ENCODE assay signal across 8 cellular contexts in genomic region chr17:2393954-2394749, GRCh38. TPM values are rescaled to one million over a fixed set of nuclear protein-coding genes. Genes with fewer than 3 reads are reported as not detected.
DNase-seq lines count a peak whose midpoint lies in the region; ATAC-seq, FAIRE-seq and TF ChIP-seq lines count a peak whose summit lies in the region.

No MANE protein-coding gene starts in this region.

- peak overlapping the region; percentile 87 for H3K4me3 Mint-ChIP-seq in activated CD4-positive, alpha-beta T cell treated with anti-CD3 and anti-CD28 coated beads, Interleukin-2, amount 10 ng/mL, durations not matched to agents 24 days and 14 days

- in situ Hi-C loops in HepG2 (cut with HindIII; ENCODE audit: extremely low pct_ligation_motif_present, low pct_unique_long_range_greater_than_20kb) = no loop called here

- CTCF ChIA-PET in HepG2 (lab: Yijun Ruan, JAX; ENCODE audit: low intra/inter-chr PET ratio, low total read pairs) = no interaction called here

- peaks cover 47% of the 10 kb centered on the region for H3K4me1 Mint-ChIP-seq in activated CD4-positive, alpha-beta T cell treated with anti-CD3 and anti-CD28 coated beads, Interleukin-2, amount 10 ng/mL, durations not matched to agents 24 days and 14 days

- no peak for TF ChIP-seq POLR2A in HepG2 (IDR thresholded peaks at IDR 0.05; ENCODE audit: insufficient read depth in 1 of 2, low read depth in 2 of 2, low read length in 2 of 2)
- no peak for TF ChIP-seq POLR2A in thyroid gland (IDR thresholded peaks at IDR 0.05)

- TF ChIP-seq RAD21 in HepG2 (CRISPR knock-in tag; IDR thresholded peaks at IDR 0.05) = no peak

- H3K27me3 ChIP-seq in ascending aorta (no peaks in the 10 kb centered on the region), HepG2 (ENCODE audit: control insufficient read depth in 1 of 2, insufficient read depth in 2 of 2, low read length in 2 of 2) (no peaks in the 10 kb centered on the region; a peak in 1 of 5 replicates), thyroid gland (no peaks in the 10 kb centered on the region)

- H3K36me3 Mint-ChIP-seq in activated CD4-positive, alpha-beta T cell treated with anti-CD3 and anti-CD28 coated beads, Interleukin-2, amount 10 ng/mL, durations not matched to agents 24 days and 14 days (ENCODE audit: low read depth) = peaks cover 18% of the 10 kb centered on the region

- no peaks in the 10 kb centered on the region for H3K27me3 Mint-ChIP-seq in activated CD4-positive, alpha-beta T cell treated with anti-CD3 and anti-CD28 coated beads, Interleukin-2, amount 10 ng/mL, durations not matched to agents 24 days and 14 days

- H3K27ac ChIP-seq in ascending aorta (peak overlapping the region; percentile 97 to 98), HepG2 (ENCODE audit: extremely low read length, insufficient read depth, low read length) (no peak overlapping the region), thyroid gland (peak overlapping the region; percentile 59 to 95 (median 92))

- H4K20me1 ChIP-seq in HepG2 (ENCODE audit: insufficient read depth, low read length) = peaks cover 43% of the 10 kb centered on the region

- TF ChIP-seq CTCF in ascending aorta (IDR thresholded peaks at IDR 0.05) (no peak), HepG2 (CRISPR knock-in tag; IDR thresholded peaks at IDR 0.05) (no peak), thyroid gland (IDR thresholded peaks at IDR 0.05) (no peak)

- BruUV-seq in HepG2 (replicated peaks; lab: Mats Ljungman, UMichigan) = no TSS peak

- TF ChIP-seq EP300 in HepG2 (IDR thresholded peaks at IDR 0.05; ENCODE audit: low read depth in 2 of 2, low read length in 2 of 2) = no peak
- TF ChIP-seq EP300 in HepG2 (CRISPR knock-in tag; IDR thresholded peaks at IDR 0.05; ENCODE audit: borderline replicate concordance) = no peak

- H3K36me3 ChIP-seq in ascending aorta (peaks cover 0 to 4% of the 10 kb centered on the region in 2 donors), HepG2 (replicated peaks in 1 of 2; ENCODE audit: control insufficient read depth in 1 of 2, insufficient read depth in 2 of 2, low read length in 2 of 2) (peaks cover 0 to 3% of the 10 kb centered on the region in 2 experiments; a peak in 2 of 5 replicates), thyroid gland (no peaks in the 10 kb centered on the region)

- no peak overlapping the region for H3K9ac ChIP-seq in HepG2 (ENCODE audit: insufficient read depth, low read depth, low read length)

- H3K9me3 ChIP-seq in ascending aorta (no peaks in the 10 kb centered on the region), HepG2 (ENCODE audit: low read length) (no peaks in the 10 kb centered on the region), thyroid gland (no peaks in the 10 kb centered on the region)

- H3K4me3 ChIP-seq in ascending aorta (peak overlapping the region; percentile 68 to 77), HepG2 (replicated peaks in 1 of 3; ENCODE audit: insufficient read depth in 1 of 3, low read depth in 2 of 3, low read length in 3 of 3) (no peak overlapping the region), thyroid gland (replicated peaks in 1 of 3) (peak overlapping the region in 1 of 3 donors; percentile 56)

- no peak overlapping the region for H2AFZ ChIP-seq in HepG2 (ENCODE audit: low read length)

- WGBS in HepG2 (ENCODE audit: low lambda C conversion rate) = 90% methylated on average over 30 of the region's 53 CpGs
- 34 to 75% methylated on average over 10 to 24 of the region's 53 CpGs for WGBS in thyroid gland, 2 donors

- H3K9me3 Mint-ChIP-seq in activated CD4-positive, alpha-beta T cell treated with anti-CD3 and anti-CD28 coated beads, Interleukin-2, amount 10 ng/mL, durations not matched to agents 24 days and 14 days = no peaks in the 10 kb centered on the region

- H3K27ac Mint-ChIP-seq in activated CD4-positive, alpha-beta T cell treated with anti-CD3 and anti-CD28 coated beads, Interleukin-2, amount 10 ng/mL, durations not matched to agents 24 days and 14 days = peak overlapping the region; percentile 92

- no peak for FAIRE-seq in HepG2 (lab: Jason Lieb, UNC)

- ATAC-seq in HepG2 = no peak
- no peak for ATAC-seq in GM19351 (IDR thresholded peaks at IDR 0.05; ENCODE audit: unreplicated experiment)
- ATAC-seq in GM21447 (IDR thresholded peaks at IDR 0.05; ENCODE audit: unreplicated experiment) = no peak

- intact Hi-C loops in activated CD4-positive, alpha-beta T cell treated with anti-CD3 and anti-CD28 coated beads, Interleukin-2, amount 10 ng/mL, durations not matched to agents 24 days and 14 days (cut with micrococcal nuclease) = loop anchor here (2.0 to 10.0 kb wide), 3 partner anchors 57 to 679 kb away; partner anchors contain the start of genes HIC1, SGSM2, TLCD2 and TSR1
- intact Hi-C loops in ascending aorta (cut with DNase I) = loop anchor here (1.0 to 10.0 kb wide), 6 partner anchors 7 to 1271 kb away; partner anchors contain the start of genes CLUH, EMC6, HIC1 and MNT
- intact Hi-C loops in HepG2 (cut with micrococcal nuclease; ENCODE audit: unreplicated experiment) = no loop called here
- intact Hi-C loops in thyroid gland (cut with DNase I) = no loop called here

- no peak for DNase-seq in activated CD4-positive, alpha-beta T cell treated with anti-CD3 and anti-CD28 coated beads, Interleukin-2, amount 10 ng/mL, durations not matched to agents 24 days and 14 days
- DNase-seq in activated CD4-positive, alpha-beta T cell treated with anti-CD3 and anti-CD28 coated beads for 1 hour = no peak
- DNase-seq in ascending aorta (ENCODE audit: low spot score in 2 of 2) (no peak), HepG2 (ENCODE audit: low spot score) (no peak), thyroid gland (peak in 1 of 2 donors; percentile 14)
- DNase-seq in stimulated activated CD4-positive, alpha-beta T cell treated with anti-CD3 and anti-CD28 coated beads, Interleukin-4, amount 100 ng/mL, for 24 hours = no peak

- H3K4me2 ChIP-seq in HepG2 (ENCODE audit: low read depth, low read length) = no peak overlapping the region

- peaks cover 33% of the 10 kb centered on the region for H3K79me2 ChIP-seq in HepG2 (ENCODE audit: insufficient read depth, low read length)

- POLR2A ChIA-PET in HepG2 (lab: Yijun Ruan, JAX) = interaction anchor here (1.0 to 2.9 kb wide), 3 partner anchors 8 to 58 kb away, joined by 3 to 13 read pairs (median 10); partner anchors contain the start of genes SGSM2 and TSR1

- H3K4me1 ChIP-seq in ascending aorta = peaks cover 40 to 66% of the 10 kb centered on the region in 2 donors
- H3K4me1 ChIP-seq in HepG2 (ENCODE audit: insufficient read depth, low read length) = peaks cover 52% of the 10 kb centered on the region
- peaks cover 64 to 75% of the 10 kb centered on the region in 2 donors for H3K4me1 ChIP-seq in thyroid gland

RNA-seq across cellular contexts. Expression of gene MNT, which starts 6.7 kb away (rescaled TPM):
- 29.1 and 32.8 TPM in 2 replicates for total RNA-seq in activated CD4-positive, alpha-beta T cell treated with anti-CD3 and anti-CD28 coated beads, Interleukin-2, amount 10 ng/mL, durations not matched to agents 24 days and 14 days
- total RNA-seq in ascending aorta = 4.9 TPM
- total RNA-seq in HepG2 (2016; rRNA removed; fragmentation: Illumina TruSeq; extraction: Trizol) = 2.3 and 3.5 TPM in 2 replicates
- 0.79 and 1.5 TPM in 2 replicates for total RNA-seq in HepG2 (2016; cell fraction: cytosol; rRNA removed; fragmentation: Illumina TruSeq; extraction: Trizol; ENCODE audit: low read depth)
- total RNA-seq in HepG2 (2016; cell fraction: insoluble cytoplasmic fraction; rRNA removed; fragmentation: Illumina TruSeq; extraction: Trizol) = 2.0 and 2.9 TPM in 2 replicates
- 2.3 and 2.4 TPM in 2 replicates for total RNA-seq in HepG2 (2016; cell fraction: membrane; rRNA removed; fragmentation: Illumina TruSeq; extraction: Trizol)
- total RNA-seq in HepG2 (2016; cell fraction: nucleus; rRNA removed; fragmentation: Illumina TruSeq; extraction: Trizol) = 3.0 and 3.9 TPM in 2 replicates
- 1.8 and 2.1 TPM in 2 replicates for polyA plus RNA-seq in HepG2 (2011; rRNA removed)
- 0.86 and 0.92 TPM in 2 replicates for polyA plus RNA-seq in HepG2 (2011; cell fraction: cytosol; rRNA removed)
- polyA plus RNA-seq in HepG2 (2011; cell fraction: nucleus; rRNA removed) = 13.6 and 19.3 TPM in 2 replicates
- 6.6 and 7.5 TPM in 2 replicates for polyA plus RNA-seq in HepG2 (2012)
- 0.35 and 0.63 TPM in 2 replicates for polyA plus RNA-seq in HepG2 (2016; cell fraction: cytosol; fragmentation: Illumina TruSeq; extraction: Trizol; ENCODE audit: low read depth)
- 3.1 and 5.6 TPM in 2 replicates for polyA plus RNA-seq in HepG2 (2016; cell fraction: insoluble cytoplasmic fraction; fragmentation: Illumina TruSeq; extraction: Trizol; ENCODE audit: low read depth)
- 1.4 and 1.6 TPM in 2 replicates for polyA plus RNA-seq in HepG2 (2016; cell fraction: membrane; fragmentation: Illumina TruSeq; extraction: Trizol; ENCODE audit: low read depth)
- 14.3 and 17.8 TPM in 2 replicates for polyA plus RNA-seq in HepG2 (2016; cell fraction: nucleus; fragmentation: Illumina TruSeq; extraction: Trizol; ENCODE audit: insufficient read depth, low read depth)
- 4.3 and 8.2 TPM in 2 replicates for polyA minus RNA-seq in HepG2 (2011; rRNA and poly(A)+ RNA removed; ENCODE audit: low replicate concordance)
- polyA minus RNA-seq in HepG2 (2011; cell fraction: cytosol; rRNA and poly(A)+ RNA removed) = 3.1 and 3.8 TPM in 2 replicates
- 8.1 and 8.8 TPM in 2 replicates for polyA minus RNA-seq in HepG2 (2011; cell fraction: nucleus; rRNA and poly(A)+ RNA removed)
- 10 to 100 TPM in 3 of 4 donors, 1 to 10 TPM in 1; 8.2 to 28.9 (median 10.9) TPM for total RNA-seq in thyroid gland

RNA-seq across cellular contexts. Expression of gene SGSM2, which starts 56.9 kb away (rescaled TPM):
- 44.4 and 49.7 TPM in 2 replicates for total RNA-seq in activated CD4-positive, alpha-beta T cell treated with anti-CD3 and anti-CD28 coated beads, Interleukin-2, amount 10 ng/mL, durations not matched to agents 24 days and 14 days
- total RNA-seq in ascending aorta = 127 TPM
- total RNA-seq in HepG2 (2016; rRNA removed; fragmentation: Illumina TruSeq; extraction: Trizol) = 11.3 and 30.4 TPM in 2 replicates
- 7.6 and 9.3 TPM in 2 replicates for total RNA-seq in HepG2 (2016; cell fraction: cytosol; rRNA removed; fragmentation: Illumina TruSeq; extraction: Trizol; ENCODE audit: low read depth)
- total RNA-seq in HepG2 (2016; cell fraction: insoluble cytoplasmic fraction; rRNA removed; fragmentation: Illumina TruSeq; extraction: Trizol) = 9.9 and 30.6 TPM in 2 replicates
- total RNA-seq in HepG2 (2016; cell fraction: membrane; rRNA removed; fragmentation: Illumina TruSeq; extraction: Trizol) = 11.2 and 13.2 TPM in 2 replicates
- total RNA-seq in HepG2 (2016; cell fraction: nucleus; rRNA removed; fragmentation: Illumina TruSeq; extraction: Trizol) = 35.7 and 46.1 TPM in 2 replicates
- polyA plus RNA-seq in HepG2 (2011; rRNA removed) = 51.3 and 65.4 TPM in 2 replicates
- polyA plus RNA-seq in HepG2 (2011; cell fraction: cytosol; rRNA removed) = 21.2 and 36.3 TPM in 2 replicates
- 464 and 562 TPM in 2 replicates for polyA plus RNA-seq in HepG2 (2011; cell fraction: nucleus; rRNA removed)
- 23.3 and 40.7 TPM in 2 replicates for polyA plus RNA-seq in HepG2 (2012)
- 3.8 and 4.0 TPM in 2 replicates for polyA plus RNA-seq in HepG2 (2016; cell fraction: cytosol; fragmentation: Illumina TruSeq; extraction: Trizol; ENCODE audit: low read depth)
- polyA plus RNA-seq in HepG2 (2016; cell fraction: insoluble cytoplasmic fraction; fragmentation: Illumina TruSeq; extraction: Trizol; ENCODE audit: low read depth) = 14.4 and 16.9 TPM in 2 replicates
- 7.9 and 8.8 TPM in 2 replicates for polyA plus RNA-seq in HepG2 (2016; cell fraction: membrane; fragmentation: Illumina TruSeq; extraction: Trizol; ENCODE audit: low read depth)
- 128 and 136 TPM in 2 replicates for polyA plus RNA-seq in HepG2 (2016; cell fraction: nucleus; fragmentation: Illumina TruSeq; extraction: Trizol; ENCODE audit: insufficient read depth, low read depth)
- polyA minus RNA-seq in HepG2 (2011; rRNA and poly(A)+ RNA removed; ENCODE audit: low replicate concordance) = 30.6 and 64.0 TPM in 2 replicates
- polyA minus RNA-seq in HepG2 (2011; cell fraction: cytosol; rRNA and poly(A)+ RNA removed) = 15.6 and 19.8 TPM in 2 replicates
- polyA minus RNA-seq in HepG2 (2011; cell fraction: nucleus; rRNA and poly(A)+ RNA removed) = 41.3 and 46.7 TPM in 2 replicates
- 10 to 100 TPM; 47.8 to 82.7 (median 63.2) TPM for total RNA-seq in thyroid gland

RNA-seq across cellular contexts. Expression of gene TSR1, which starts 57.9 kb away (rescaled TPM):
- total RNA-seq in activated CD4-positive, alpha-beta T cell treated with anti-CD3 and anti-CD28 coated beads, Interleukin-2, amount 10 ng/mL, durations not matched to agents 24 days and 14 days = 97.9 and 99.3 TPM in 2 replicates
- 16.9 TPM for total RNA-seq in ascending aorta
- total RNA-seq in HepG2 (2016; rRNA removed; fragmentation: Illumina TruSeq; extraction: Trizol) = 65.8 and 75.8 TPM in 2 replicates
- total RNA-seq in HepG2 (2016; cell fraction: cytosol; rRNA removed; fragmentation: Illumina TruSeq; extraction: Trizol; ENCODE audit: low read depth) = 6.6 and 6.8 TPM in 2 replicates
- 68.7 and 76.2 TPM in 2 replicates for total RNA-seq in HepG2 (2016; cell fraction: insoluble cytoplasmic fraction; rRNA removed; fragmentation: Illumina TruSeq; extraction: Trizol)
- 16.3 and 19.0 TPM in 2 replicates for total RNA-seq in HepG2 (2016; cell fraction: membrane; rRNA removed; fragmentation: Illumina TruSeq; extraction: Trizol)
- 55.3 and 57.6 TPM in 2 replicates for total RNA-seq in HepG2 (2016; cell fraction: nucleus; rRNA removed; fragmentation: Illumina TruSeq; extraction: Trizol)
- polyA plus RNA-seq in HepG2 (2011; rRNA removed) = 7.1 and 7.2 TPM in 2 replicates
- 4.8 and 5.9 TPM in 2 replicates for polyA plus RNA-seq in HepG2 (2011; cell fraction: cytosol; rRNA removed)
- 17.4 and 22.0 TPM in 2 replicates for polyA plus RNA-seq in HepG2 (2011; cell fraction: nucleus; rRNA removed)
- polyA plus RNA-seq in HepG2 (2012) = 22.0 and 25.7 TPM in 2 replicates
- 3.5 and 3.7 TPM in 2 replicates for polyA plus RNA-seq in HepG2 (2016; cell fraction: cytosol; fragmentation: Illumina TruSeq; extraction: Trizol; ENCODE audit: low read depth)
- 56.2 and 57.1 TPM in 2 replicates for polyA plus RNA-seq in HepG2 (2016; cell fraction: insoluble cytoplasmic fraction; fragmentation: Illumina TruSeq; extraction: Trizol; ENCODE audit: low read depth)
- 8.9 and 9.7 TPM in 2 replicates for polyA plus RNA-seq in HepG2 (2016; cell fraction: membrane; fragmentation: Illumina TruSeq; extraction: Trizol; ENCODE audit: low read depth)
- polyA plus RNA-seq in HepG2 (2016; cell fraction: nucleus; fragmentation: Illumina TruSeq; extraction: Trizol; ENCODE audit: insufficient read depth, low read depth) = 56.6 and 58.6 TPM in 2 replicates
- 18.4 and 38.7 TPM in 2 replicates for polyA minus RNA-seq in HepG2 (2011; rRNA and poly(A)+ RNA removed; ENCODE audit: low replicate concordance)
- polyA minus RNA-seq in HepG2 (2011; cell fraction: cytosol; rRNA and poly(A)+ RNA removed) = 21.0 and 22.0 TPM in 2 replicates
- polyA minus RNA-seq in HepG2 (2011; cell fraction: nucleus; rRNA and poly(A)+ RNA removed) = 43.1 and 48.6 TPM in 2 replicates
- 10 to 100 TPM; 16.8 to 56.4 (median 29.3) TPM for total RNA-seq in thyroid gland

Comparison
In these comparisons a context has a peak if more than half of its experiments do, and no peak if none do; other contexts are left out.
1. H3K4me3 ChIP-seq: peak in ascending aorta (2 of 2); none in HepG2 (0 of 3).
2. intact Hi-C loops: an anchor here in activated CD4-positive, alpha-beta T cell treated with anti-CD3 and anti-CD28 coated beads, Interleukin-2, amount 10 ng/mL, durations not matched to agents 24 days and 14 days (2.0 to 10.0 kb wide) and ascending aorta (1.0 to 10.0 kb wide); none called in HepG2 and thyroid gland.